Comparison of ENCODE assay signal across 8 cellular contexts in the genomic region with DNA sequence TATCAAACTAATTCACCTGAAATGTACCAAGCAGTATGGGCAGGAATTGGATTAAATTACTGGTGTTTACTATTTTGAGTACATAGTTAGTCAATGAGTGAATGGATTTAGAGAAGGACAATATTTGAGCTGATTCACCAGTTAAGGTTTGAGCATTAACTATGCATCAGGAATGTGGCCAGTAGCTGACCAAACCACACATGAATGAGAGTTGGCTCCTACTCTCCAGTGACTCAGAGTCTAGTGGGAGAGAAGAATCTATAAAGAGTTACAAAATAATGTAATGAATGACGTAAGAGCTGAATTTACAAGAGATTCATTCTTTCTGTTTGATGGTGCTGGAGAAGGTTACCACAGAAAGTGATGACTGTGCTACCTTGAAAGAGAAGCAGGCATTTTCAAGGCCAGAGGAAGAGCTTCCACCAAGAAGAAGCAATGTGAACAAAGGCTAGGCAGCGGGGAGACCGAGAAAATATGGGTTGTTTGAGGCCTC. TPM values are rescaled to one million over a fixed set of nuclear protein-coding genes. Genes with fewer than 3 reads are reported as not detected.
DNase-seq lines count a peak whose midpoint lies in the region; ATAC-seq and TF ChIP-seq lines count a peak whose summit lies in the region.

No MANE protein-coding gene starts in this region.

- H3K4me3 ChIP-seq in AG04449 (ENCODE audit: low read depth, low read length) (no peak overlapping the region), HL-60 (replicated peaks; ENCODE audit: insufficient read depth, low read length) (no peak overlapping the region)

- no peak overlapping the region; the same call in 1 of the 2 replicates for H3K27ac ChIP-seq in HL-60 (replicated peaks)

- intact Hi-C loops in left colon (cut with DNase I, micrococcal nuclease), result no loop called here

- no peaks in the 10 kb centered on the region for H3K27me3 ChIP-seq in HL-60 (ENCODE audit: insufficient read depth, poor library complexity, severe bottlenecking)

- ATAC-seq in left colon (peak; percentile 57), HG03571 (IDR thresholded peaks at IDR 0.05; ENCODE audit: unreplicated experiment) (no peak), GM21515 (IDR thresholded peaks at IDR 0.05; ENCODE audit: unreplicated experiment) (no peak)

- TF ChIP-seq CTCF in AG04449 (IDR thresholded peaks at IDR 0.05; ENCODE audit: insufficient read depth, low read length, missing control alignments) (no peak), HL-60 (IDR thresholded peaks at IDR 0.05; ENCODE audit: insufficient read depth, low read length) (no peak)

- CTCF ChIA-PET in AG04449 (lab: Yijun Ruan, JAX), result interaction anchor here (1.0 to 1.8 kb wide), 8 partner anchors 10 to 48 kb away, joined by 3 to 6 read pairs (median 4); a partner anchor contains a TSS

- POLR2A ChIA-PET in AG04449 (lab: Yijun Ruan, JAX), result interaction anchor here (0.7 to 1.1 kb wide), 2 partner anchors 15 to 38 kb away, joined by 3 to 5 read pairs; no protein-coding TSS in a partner anchor

- DNase-seq in AG04449 (ENCODE audit: low read depth, low spot score), result peak; percentile 97
- peak; percentile 21 to 89 for DNase-seq in HL-60 (ENCODE audit: low read depth in 1 of 2, low spot score in 1 of 2)
- peak; percentile 96 for DNase-seq in amniotic stem cell (lab: John Stamatoyannopoulos, UW)
- DNase-seq in left colon, result no peak
- no peak for DNase-seq in anterior cingulate cortex (lab: John Stamatoyannopoulos, UW)
- DNase-seq in OCI-M2 (lab: John Stamatoyannopoulos, UW; ENCODE audit: unreplicated experiment), result no peak

RNA-seq across cellular contexts. Expression of a gene that starts 6.6 kb away (rescaled TPM):
- total RNA-seq in left colon, result 100 to 1,000 TPM in 1 of 2 donors, 10 to 100 TPM in 1; 74.7 to 154 TPM

RNA-seq across cellular contexts. Expression of a gene that starts 9.9 kb away (rescaled TPM):
- total RNA-seq in left colon, result under 1 TPM; 0.31 to 0.39 TPM

RNA-seq across cellular contexts. Expression of a gene that starts 18.0 kb away (rescaled TPM):
- total RNA-seq in left colon, result 1 to 10 TPM; 3.4 to 4.3 TPM

Comparison
In these comparisons a context has a peak if more than half of its experiments do, and no peak if none do; other contexts are left out.
1. DNase-seq: peak in AG04449 (single experiment), HL-60 (2 of 2) and amniotic stem cell (single experiment); none in left colon (0 of 2), anterior cingulate cortex (0 of 58) and OCI-M2 (single experiment).